1 cellular context compared by ENCODE assay signal in genomic region chr1:229381234-229381633, GRCh38.
TF ChIP-seq lines count a peak whose summit lies in the region.

No MANE protein-coding gene starts in this region.

TF ChIP-seq in H1, 55 proteins besides CTCF, POLR2A, EP300 and RAD21:
- peak; percentile 34 for TF ChIP-seq NANOG (IDR thresholded peaks at IDR 0.05; ENCODE audit: insufficient read depth, low read depth, low read length, poor library complexity, severe bottlenecking)
- TF ChIP-seq, protein P1, sequence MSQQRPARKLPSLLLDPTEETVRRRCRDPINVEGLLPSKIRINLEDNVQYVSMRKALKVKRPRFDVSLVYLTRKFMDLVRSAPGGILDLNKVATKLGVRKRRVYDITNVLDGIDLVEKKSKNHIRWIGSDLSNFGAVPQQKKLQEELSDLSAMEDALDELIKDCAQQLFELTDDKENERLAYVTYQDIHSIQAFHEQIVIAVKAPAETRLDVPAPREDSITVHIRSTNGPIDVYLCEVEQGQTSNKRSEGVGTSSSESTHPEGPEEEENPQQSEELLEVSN (IDR thresholded peaks at IDR 0.05) = no peak
